8 cellular contexts compared by ENCODE assay signal in the genomic region with DNA sequence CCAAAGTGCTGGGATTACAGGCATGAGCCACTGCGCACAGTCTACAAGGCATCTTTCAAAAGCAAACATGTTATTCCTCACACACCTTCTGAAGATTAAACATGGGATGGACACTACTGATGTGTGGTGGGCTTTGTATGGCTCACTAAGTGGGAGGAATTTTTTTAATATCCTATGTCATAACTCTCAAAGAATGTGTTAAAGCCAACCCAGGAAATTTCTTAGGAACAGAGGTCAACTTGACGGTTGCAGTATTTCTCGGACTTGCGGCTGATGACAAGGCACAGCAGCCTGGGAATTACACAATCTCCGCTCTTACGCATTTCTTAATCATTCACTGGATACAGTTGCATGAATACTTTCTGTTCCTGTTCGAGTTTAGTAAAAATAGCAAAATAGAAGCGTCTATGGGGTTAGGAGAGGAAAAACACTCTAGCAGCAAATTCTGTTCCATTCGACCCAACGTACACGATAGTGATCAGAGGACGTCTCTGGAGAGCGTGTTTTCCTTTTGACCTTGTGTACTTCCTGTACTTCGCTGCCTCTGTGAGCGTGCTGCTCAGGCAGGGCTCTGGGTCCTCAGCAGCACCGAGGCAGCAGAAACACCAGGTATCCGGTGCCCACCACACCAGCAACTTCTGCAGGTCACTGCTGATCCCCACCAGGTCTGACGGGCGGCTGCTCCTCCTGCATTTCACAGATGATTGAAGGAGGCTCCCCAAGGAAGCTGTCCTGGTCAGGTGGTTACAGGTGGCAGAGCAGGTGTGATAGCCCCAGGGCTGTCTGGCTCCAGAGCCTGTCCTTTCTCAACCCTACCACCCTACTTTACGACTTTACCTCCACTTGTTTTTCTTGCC. TPM values are rescaled to one million over a fixed set of nuclear protein-coding genes. Genes with fewer than 3 reads are reported as not detected.
A peak's percentile ranks its signal among the peaks of the same experiment; 100 is the strongest.
DNase-seq lines count a peak whose midpoint lies in the region; ATAC-seq and TF ChIP-seq lines count a peak whose summit lies in the region.

No MANE protein-coding gene starts in this region.

- DNase-seq in A673 (ENCODE audit: low spot score), result no peak
- DNase-seq in dermis blood vessel endothelial cell, result peak; percentile 95
- DNase-seq in memory B cell (ENCODE audit: low spot score in 2 of 2), result no peak
- peak in 1 of 2 donors; percentile 7 for DNase-seq in thyroid gland

- no TSS peak for BruUV-seq in A673 (replicated peaks; lab: Mats Ljungman, UMichigan)

- H3K4me3 Mint-ChIP-seq in T-helper 1 cell treated with Interleukin-12 subunit alpha and Interleukin-12 subunit beta and Interleukin-4 antibody, amounts not matched to agents 30 μg/mL and 1 μg/mL, for 36 hours, result peak overlapping the region; percentile 76
- H3K4me3 Mint-ChIP-seq in memory B cell, result peak overlapping the region; percentile 87

- H3K27ac ChIP-seq in A673 (ENCODE audit: low read depth, low read length, poor library complexity, severe bottlenecking) (no peak overlapping the region), thyroid gland (peak overlapping the region; percentile 76 to 90 (median 83))

- ATAC-seq in GM18517 (IDR thresholded peaks at IDR 0.05; ENCODE audit: unreplicated experiment) (peak; percentile 62), HG03378 (IDR thresholded peaks at IDR 0.05; ENCODE audit: unreplicated experiment) (peak; percentile 54), memory B cell (ENCODE audit: low read depth) (peak; percentile 76), GM18502 (IDR thresholded peaks at IDR 0.05; ENCODE audit: poor library complexity, unreplicated experiment) (no peak)

- H3K27me3 Mint-ChIP-seq in T-helper 1 cell treated with Interleukin-12 subunit alpha and Interleukin-12 subunit beta and Interleukin-4 antibody, amounts not matched to agents 30 μg/mL and 1 μg/mL, for 36 hours (ENCODE audit: low read depth), result no peaks in the 10 kb centered on the region
- H3K27me3 Mint-ChIP-seq in memory B cell, result no peaks in the 10 kb centered on the region

- H3K36me3 Mint-ChIP-seq in T-helper 1 cell treated with Interleukin-12 subunit alpha and Interleukin-12 subunit beta and Interleukin-4 antibody, amounts not matched to agents 30 μg/mL and 1 μg/mL, for 36 hours (ENCODE audit: low read depth), result peaks cover 2% of the 10 kb centered on the region
- H3K36me3 Mint-ChIP-seq in memory B cell, result no peaks in the 10 kb centered on the region

- H3K4me1 ChIP-seq in A673 (ENCODE audit: insufficient read depth, low read length, poor library complexity, severe bottlenecking) (no peaks in the 10 kb centered on the region), thyroid gland (peaks cover 5 to 13% of the 10 kb centered on the region in 2 donors)

- TF ChIP-seq CTCF in A673 (conservative IDR thresholded peaks at IDR 0.05; ENCODE audit: low read depth, low read length) (no peak), thyroid gland (IDR thresholded peaks at IDR 0.05) (no peak)

- CTCF ChIA-PET in A673 (lab: Charles Lee), result no interaction called here

- intact Hi-C loops in A673 (cut with micrococcal nuclease; ENCODE audit: unreplicated experiment) (no loop called here), thyroid gland (cut with DNase I) (no loop called here)

- H3K4me3 ChIP-seq in A673 (ENCODE audit: low read depth, low read length, poor library complexity, severe bottlenecking) (peak overlapping the region; percentile 15), thyroid gland (replicated peaks in 1 of 3) (no peak overlapping the region)

- 40 to 43% methylated on average over 20 of the region's 20 CpGs for WGBS in thyroid gland, 2 donors

- no peaks in the 10 kb centered on the region for H3K9me3 Mint-ChIP-seq in T-helper 1 cell treated with Interleukin-12 subunit alpha and Interleukin-12 subunit beta and Interleukin-4 antibody, amounts not matched to agents 30 μg/mL and 1 μg/mL, for 36 hours
- no peaks in the 10 kb centered on the region for H3K9me3 Mint-ChIP-seq in memory B cell

- H3K36me3 ChIP-seq in A673 (ENCODE audit: insufficient read depth, low read length, poor library complexity, severe bottlenecking) (no peaks in the 10 kb centered on the region), thyroid gland (no peaks in the 10 kb centered on the region)

- no peak for TF ChIP-seq POLR2A in thyroid gland (IDR thresholded peaks at IDR 0.05)

- H3K27me3 ChIP-seq in A673 (replicated peaks; ENCODE audit: insufficient read depth, low read depth, low read length, poor library complexity) (no peaks in the 10 kb centered on the region), thyroid gland (no peaks in the 10 kb centered on the region)

- POLR2A ChIA-PET in A673 (lab: Charles Lee; ENCODE audit: low non-redundant PET), result no interaction called here

- H3K4me1 Mint-ChIP-seq in T-helper 1 cell treated with Interleukin-12 subunit alpha and Interleukin-12 subunit beta and Interleukin-4 antibody, amounts not matched to agents 30 μg/mL and 1 μg/mL, for 36 hours (ENCODE audit: low read depth), result peaks cover 44% of the 10 kb centered on the region
- peaks cover 20% of the 10 kb centered on the region for H3K4me1 Mint-ChIP-seq in memory B cell

- H3K9me3 ChIP-seq in A673 (ENCODE audit: low read depth, low read length, poor library complexity, severe bottlenecking) (no peaks in the 10 kb centered on the region), thyroid gland (no peaks in the 10 kb centered on the region)

- H3K27ac Mint-ChIP-seq in T-helper 1 cell treated with Interleukin-12 subunit alpha and Interleukin-12 subunit beta and Interleukin-4 antibody, amounts not matched to agents 30 μg/mL and 1 μg/mL, for 36 hours, result peak overlapping the region; percentile 76
- H3K27ac Mint-ChIP-seq in memory B cell, result peak overlapping the region; percentile 38

RNA-seq across cellular contexts. Expression of a gene that starts 26.4 kb away (rescaled TPM):
- 0.32 TPM in 1 of 2 replicates, not detected in the other for total RNA-seq in A673 (2021)
- 495 and 622 TPM in 2 replicates for total RNA-seq in dermis blood vessel endothelial cell
- total RNA-seq in thyroid gland, result 100 to 1,000 TPM in 1 of 4 donors, 10 to 100 TPM in 3; 30.7 to 140 (median 40.3) TPM

Comparison
In these comparisons a context has a peak if more than half of its experiments do, and no peak if none do; other contexts are left out.
1. RNA of a gene that starts 26.4 kb away (total RNA-seq): 495 to 622 TPM in dermis blood vessel endothelial cell and 30.7 to 140 TPM in thyroid gland; 0.32 TPM in A673; every median in the first group is over 10 times any median in the second.